In genomic region chr3:126287171-126287535, GRCh38 we compare ENCODE assay signal across 2 cellular contexts.
TF ChIP-seq lines count a peak whose summit lies in the region.

No MANE protein-coding gene starts in this region.

TF ChIP-seq in IMR-90, 13 proteins besides CTCF, POLR2A, EP300 and RAD21:
- TF ChIP-seq NFE2L2 (IDR thresholded peaks at IDR 0.05; ENCODE audit: low read depth, low read length) (no peak), RCOR1 (IDR thresholded peaks at IDR 0.05; ENCODE audit: insufficient replicate concordance, low read length) (no peak), CHD1 (IDR thresholded peaks at IDR 0.05; ENCODE audit: low read depth, low read length) (no peak), SMC3 (IDR thresholded peaks at IDR 0.05; ENCODE audit: low read depth, low read length) (no peak), BHLHE40 (IDR thresholded peaks at IDR 0.05; ENCODE audit: low read depth, low read length) (no peak), RFX5 (IDR thresholded peaks at IDR 0.05; ENCODE audit: low read depth, low read length) (no peak), USF2 (IDR thresholded peaks at IDR 0.05; ENCODE audit: low read depth, low read length) (no peak), MAZ (IDR thresholded peaks at IDR 0.05; ENCODE audit: borderline replicate concordance, low read depth, low read length) (no peak), FOS (IDR thresholded peaks at IDR 0.05; ENCODE audit: low read depth, low read length) (no peak)

TF ChIP-seq in H1, 55 proteins besides CTCF, POLR2A, EP300 and RAD21:
- TF ChIP-seq KDM5A (IDR thresholded peaks at IDR 0.05; ENCODE audit: low read length) (no peak), PHF8 (conservative IDR thresholded peaks at IDR 0.05; ENCODE audit: low read depth, low read length) (no peak), ATF3 (IDR thresholded peaks at IDR 0.05; ENCODE audit: insufficient read depth, low read depth, low read length) (no peak), SAP30 (IDR thresholded peaks at IDR 0.05; ENCODE audit: insufficient read depth, insufficient replicate concordance, low read length) (no peak), NRF1 (IDR thresholded peaks at IDR 0.05; ENCODE audit: low read depth, low read length) (no peak), JUN (IDR thresholded peaks at IDR 0.05; ENCODE audit: low read depth, low read length) (no peak), SP4 (IDR thresholded peaks at IDR 0.05; ENCODE audit: low read length) (no peak)
